ENCODE assay signal across 8 cellular contexts in genomic region chr16:5615868-5616642, GRCh38.
A peak's percentile ranks its signal among the peaks of the same experiment; 100 is the strongest.
DNase-seq lines count a peak whose midpoint lies in the region; ATAC-seq and TF ChIP-seq lines count a peak whose summit lies in the region.

No MANE protein-coding gene starts in this region.

- H3K27ac ChIP-seq in RWPE2 (ENCODE audit: poor library complexity, severe bottlenecking) (no peak overlapping the region), lung (ENCODE audit: low read depth in 1 of 2, low read length in 1 of 2) (no peak overlapping the region), tibial artery (no peak overlapping the region)

- WGBS in lung, 2 donors = 12 to 13% methylated on average over 25 of the region's 25 CpGs

- H3K27me3 ChIP-seq in RWPE2 (ENCODE audit: insufficient read depth, poor library complexity, severe bottlenecking) (no peaks in the 10 kb centered on the region), lung (ENCODE audit: control insufficient read depth, insufficient read depth) (no peaks in the 10 kb centered on the region), tibial artery (peaks cover 0 to 24% of the 10 kb centered on the region in 2 donors)

- no peaks in the 10 kb centered on the region for H3K36me3 ChIP-seq in RWPE2 (ENCODE audit: low read depth)
- H3K36me3 ChIP-seq in lung (ENCODE audit: control insufficient read depth in 2 of 2, insufficient read depth in 2 of 2, low read length in 2 of 2) = no peaks in the 10 kb centered on the region
- H3K36me3 ChIP-seq in tibial artery = no peaks in the 10 kb centered on the region

- H3K4me3 ChIP-seq in RWPE2 (ENCODE audit: severe bottlenecking) (no peak overlapping the region), lung (no peak overlapping the region), tibial artery (no peak overlapping the region)

- H3K4me1 ChIP-seq in RWPE2 (ENCODE audit: insufficient read depth, poor library complexity, severe bottlenecking) (no peaks in the 10 kb centered on the region), lung (ENCODE audit: control insufficient read depth in 2 of 2, insufficient read depth in 2 of 2, low read length in 2 of 2) (no peaks in the 10 kb centered on the region), tibial artery (no peaks in the 10 kb centered on the region)

- no peaks in the 10 kb centered on the region for H3K9me3 ChIP-seq in RWPE2 (ENCODE audit: severe bottlenecking)
- H3K9me3 ChIP-seq in lung (ENCODE audit: control insufficient read depth in 2 of 2, insufficient read depth in 1 of 2, low read length in 1 of 2) = peaks cover 0 to 5% of the 10 kb centered on the region in 2 donors
- H3K9me3 ChIP-seq in tibial artery = no peaks in the 10 kb centered on the region

- intact Hi-C loops in tibial artery (cut with DNase I; ENCODE audit: low total_unique reads) = no loop called here

- peak; percentile 3 to 32 for DNase-seq in NCI-H2081 (lab: John Stamatoyannopoulos, UW)
- DNase-seq in NCI-H2081 treated with DMSO at 0.1 percent for 48 hours (lab: John Stamatoyannopoulos, UW) = no peak
- DNase-seq in HK-2 (ENCODE audit: unreplicated experiment) = peak; percentile 55
- DNase-seq in RWPE2 (ENCODE audit: low spot score) = no peak
- DNase-seq in cerebellar cortex (ENCODE audit: low spot score) = peak; percentile 66
- DNase-seq in lung (ENCODE audit: low spot score) = peak; percentile 33
- no peak for DNase-seq in tibial artery

- ATAC-seq in RWPE2 (ENCODE audit: low read depth) (peak; percentile 75), lung (ENCODE audit: insufficient read depth, low FRiP score) (no peak), HG02973 (IDR thresholded peaks at IDR 0.05; ENCODE audit: unreplicated experiment) (no peak)

- peak; percentile 66 for TF ChIP-seq CTCF in RWPE2 (IDR thresholded peaks at IDR 0.05; ENCODE audit: poor library complexity, severe bottlenecking)
- TF ChIP-seq CTCF in lung (IDR thresholded peaks at IDR 0.05; ENCODE audit: control extremely low read depth, extremely low read depth) = no peak
- TF ChIP-seq CTCF in tibial artery (IDR thresholded peaks at IDR 0.05) = peak; percentile 15 to 21

Comparison
In these comparisons a context has a peak if more than half of its experiments do, and no peak if none do; other contexts are left out.
1. DNase-seq: peak in NCI-H2081 (2 of 2), HK-2 (single experiment), cerebellar cortex (single experiment) and lung (single experiment); none in NCI-H2081 treated with DMSO at 0.1 percent for 48 hours (single experiment), RWPE2 (single experiment) and tibial artery (0 of 2).